In genomic region chr20:3238616-3239025, GRCh38 we compare ENCODE assay signal across 8 cellular contexts. TPM values are rescaled to one million over a fixed set of nuclear protein-coding genes. Genes with fewer than 3 reads are reported as not detected.
DNase-seq lines count a peak whose midpoint lies in the region; ATAC-seq and TF ChIP-seq lines count a peak whose summit lies in the region.

No MANE protein-coding gene starts in this region.

- ATAC-seq in HG03066 (IDR thresholded peaks at IDR 0.05; ENCODE audit: low read depth, unreplicated experiment), result peak; percentile 50

- H3K4me2 ChIP-seq in mesendoderm (ENCODE audit: low read length), result peak overlapping the region; percentile 86

- DNase-seq in GM06990 (ENCODE audit: extremely low read depth, insufficient read length) (no peak), T-helper 9 cell (peak; percentile 30), coronary artery (ENCODE audit: low spot score) (no peak), mesendoderm (no peak), NCI-H1436 (lab: John Stamatoyannopoulos, UW) (no peak), NCI-H1930 (lab: John Stamatoyannopoulos, UW) (no peak)

- H3K18ac ChIP-seq in mesendoderm (ENCODE audit: low read length), result no peak overlapping the region

- H3K4me1 ChIP-seq in mesendoderm (ENCODE audit: control insufficient read depth, low read depth, low read length) (no peaks in the 10 kb centered on the region), subcutaneous abdominal adipose tissue (ENCODE audit: control insufficient read depth in 5 of 5, insufficient read depth in 5 of 5, low read length in 5 of 5) (peaks cover 0 to 28% (median 22%) of the 10 kb centered on the region in 5 donors)

- H3K9ac ChIP-seq in mesendoderm (ENCODE audit: low read length) (peak overlapping the region; percentile 60), subcutaneous abdominal adipose tissue (ENCODE audit: low read length in 5 of 5) (peak overlapping the region in 1 of 5 donors; percentile 40)

- H3K36me3 ChIP-seq in GM06990 (ENCODE audit: control insufficient read depth, insufficient read depth, low read length) (no peaks in the 10 kb centered on the region), mesendoderm (ENCODE audit: control insufficient read depth, insufficient read depth, low read length) (no peaks in the 10 kb centered on the region), subcutaneous abdominal adipose tissue (ENCODE audit: control insufficient read depth in 5 of 5, insufficient read depth in 5 of 5, low read length in 5 of 5) (no peaks in the 10 kb centered on the region)

- H3K4ac ChIP-seq in mesendoderm (ENCODE audit: low read depth, low read length), result no peak overlapping the region

- H4K5ac ChIP-seq in mesendoderm (ENCODE audit: low read length), result no peak overlapping the region

- no peaks in the 10 kb centered on the region for H3K9me3 ChIP-seq in subcutaneous abdominal adipose tissue (ENCODE audit: control insufficient read depth in 5 of 5, low read length in 5 of 5)

- no peaks in the 10 kb centered on the region for H3K79me2 ChIP-seq in mesendoderm (ENCODE audit: control insufficient read depth, insufficient read depth, low read length)

- peak overlapping the region; percentile 76 for H3K56ac ChIP-seq in mesendoderm (ENCODE audit: low read length)

- peaks cover 4% of the 10 kb centered on the region; the same call in 1 of the 2 replicates for H3K27me3 ChIP-seq in GM06990 (replicated peaks; ENCODE audit: control insufficient read depth, insufficient read depth, low read length)
- H3K27me3 ChIP-seq in mesendoderm (ENCODE audit: insufficient read depth, low read length, poor library complexity), result peaks cover 9% of the 10 kb centered on the region
- peaks cover 33 to 48% (median 47%) of the 10 kb centered on the region in 5 donors for H3K27me3 ChIP-seq in subcutaneous abdominal adipose tissue (ENCODE audit: control insufficient read depth in 5 of 5, insufficient read depth in 4 of 5, low read length in 5 of 5)

- peak overlapping the region; percentile 24 for H3K23ac ChIP-seq in mesendoderm (ENCODE audit: low read length)

- H3K4me3 ChIP-seq in GM06990 (replicated peaks; ENCODE audit: low read depth, low read length), result peak overlapping the region; percentile 61
- H3K4me3 ChIP-seq in coronary artery, result peak overlapping the region; percentile 77
- H3K4me3 ChIP-seq in mesendoderm (ENCODE audit: low read length), result peak overlapping the region; percentile 45
- peak overlapping the region in 4 of 5 donors; percentile 62 to 80 (median 74) for H3K4me3 ChIP-seq in subcutaneous abdominal adipose tissue (ENCODE audit: low read depth in 1 of 5, low read length in 5 of 5)

- no peak overlapping the region for H2BK5ac ChIP-seq in mesendoderm (ENCODE audit: low read length)

- TF ChIP-seq CTCF in GM06990 (IDR thresholded peaks at IDR 0.05; ENCODE audit: insufficient read depth, low read length, poor library complexity, severe bottlenecking), result no peak
- TF ChIP-seq CTCF in coronary artery (IDR thresholded peaks at IDR 0.05), result no peak

- H2BK120ac ChIP-seq in mesendoderm (ENCODE audit: low read depth, low read length), result no peak overlapping the region

- no peak overlapping the region for H2BK15ac ChIP-seq in mesendoderm (replicated peaks; ENCODE audit: low read depth)

- H3K27ac ChIP-seq in coronary artery (no peak overlapping the region), mesendoderm (ENCODE audit: low read depth, low read length) (no peak overlapping the region), subcutaneous abdominal adipose tissue (ENCODE audit: low read depth, low read length) (no peak overlapping the region)

- no peak overlapping the region for H4K8ac ChIP-seq in mesendoderm (ENCODE audit: low read depth, low read length)

- no peaks in the 10 kb centered on the region for H3K79me1 ChIP-seq in mesendoderm (ENCODE audit: low read length)

- no CpG with 5 or more reads among the region's 48 CpGs for WGBS in mesendoderm (ENCODE audit: extremely low coverage, insufficient coverage, low lambda C conversion rate)

- H2AK5ac ChIP-seq in mesendoderm (ENCODE audit: low read length), result no peak overlapping the region

RNA-seq across cellular contexts. Expression of gene SLC4A11, which starts 0.4 kb away (rescaled TPM):
- polyA plus RNA-seq in mesendoderm (2013, experiment 1 of 2), result 5.1 TPM
- 5.1 TPM for polyA plus RNA-seq in mesendoderm (2013, experiment 2 of 2)

RNA-seq across cellular contexts. Expression of gene ITPA, which starts 29.3 kb away (rescaled TPM):
- 88.9 TPM for polyA plus RNA-seq in mesendoderm (2013, experiment 1 of 2)
- polyA plus RNA-seq in mesendoderm (2013, experiment 2 of 2), result 89.3 TPM

RNA-seq across cellular contexts. Expression of gene DDRGK1, which starts 34.1 kb away (rescaled TPM):
- polyA plus RNA-seq in mesendoderm (2013, experiment 1 of 2), result 38.1 TPM
- polyA plus RNA-seq in mesendoderm (2013, experiment 2 of 2), result 37.7 TPM
